In genomic region chr1:25629836-25630235, GRCh38 we compare ENCODE assay signal across 1 cellular context.
A peak's percentile ranks its signal among the peaks of the same experiment; 100 is the strongest.
TF ChIP-seq lines count a peak whose summit lies in the region.

No MANE protein-coding gene starts in this region.

TF ChIP-seq in SK-N-SH, 30 proteins besides CTCF, POLR2A, EP300 and RAD21 (continued from another document):
- TF ChIP-seq REST (IDR thresholded peaks at IDR 0.05; ENCODE audit: low read depth, low read length) (no peak), TCF12 (IDR thresholded peaks at IDR 0.05) (peak; percentile 28), MAX (IDR thresholded peaks at IDR 0.05; ENCODE audit: low read depth) (no peak), TEAD4 (IDR thresholded peaks at IDR 0.05; ENCODE audit: borderline replicate concordance, insufficient read depth) (no peak), RCOR1 (IDR thresholded peaks at IDR 0.05; ENCODE audit: low read length) (no peak), SMC3 (IDR thresholded peaks at IDR 0.05; ENCODE audit: low read depth, low read length) (no peak), PBX3 (IDR thresholded peaks at IDR 0.05) (no peak), MXI1 (IDR thresholded peaks at IDR 0.05; ENCODE audit: low read depth, low read length) (no peak), IRF3 (IDR thresholded peaks at IDR 0.05; ENCODE audit: low read depth, low read length) (no peak), ZBTB33 (IDR thresholded peaks at IDR 0.05; ENCODE audit: borderline replicate concordance, low read depth) (no peak), GATA2 (CRISPR knock-in tag; IDR thresholded peaks at IDR 0.05) (no peak), FOXJ3 (CRISPR knock-in tag; IDR thresholded peaks at IDR 0.05) (no peak), GABPA (IDR thresholded peaks at IDR 0.05; ENCODE audit: low read depth) (no peak), YY1 (IDR thresholded peaks at IDR 0.05; ENCODE audit: low read depth) (no peak), NRF1 (IDR thresholded peaks at IDR 0.05; ENCODE audit: low read depth, low read length) (no peak), POLR2AphosphoS5 (IDR thresholded peaks at IDR 0.05; ENCODE audit: low read depth, low read length) (no peak), MEF2A (IDR thresholded peaks at IDR 0.05; ENCODE audit: borderline replicate concordance, low read depth) (peak; percentile 13; the same call in 1 of the 2 replicates), RFX5 (IDR thresholded peaks at IDR 0.05; ENCODE audit: low read length) (no peak), FOXM1 (IDR thresholded peaks at IDR 0.05; ENCODE audit: low read depth) (no peak), EZH2phosphoT487 (IDR thresholded peaks at IDR 0.05; ENCODE audit: borderline replicate concordance, low read depth) (no peak), SIN3A (IDR thresholded peaks at IDR 0.05; ENCODE audit: borderline replicate concordance, low read depth, low read length) (no peak), ELF1 (IDR thresholded peaks at IDR 0.05) (no peak), RXRA (IDR thresholded peaks at IDR 0.05; ENCODE audit: borderline replicate concordance, low read depth) (no peak), NFIC (IDR thresholded peaks at IDR 0.05; ENCODE audit: borderline replicate concordance) (peak; percentile 17; the same call in 1 of the 2 replicates), FOSL2 (IDR thresholded peaks at IDR 0.05; ENCODE audit: borderline replicate concordance, low read depth) (peak; percentile 43), USF1 (IDR thresholded peaks at IDR 0.05; ENCODE audit: borderline replicate concordance, low read depth) (no peak)
TF ChIP-seq in SK-N-SH: peak in this region for 5.
